ENCODE assay signal across 13 cellular contexts in genomic region chr7:143289888-143290287, GRCh38. TPM values are rescaled to one million over a fixed set of nuclear protein-coding genes. Genes with fewer than 3 reads are reported as not detected.
DNase-seq lines count a peak whose midpoint lies in the region; ATAC-seq and TF ChIP-seq lines count a peak whose summit lies in the region.
"Not testable (repeated sequence)": the region's sequence is repeated elsewhere in the genome, so short reads cannot be mapped to it uniquely, and the experiment has no call there.
"Had no signal": no experiment of that assay in that cellular context is flagged by ENCODE, and none has a peak within 500 bp of the region (broad histone marks: within the 10 kb centered on the region; RNA-seq: fewer than 3 reads in every experiment).

No MANE protein-coding gene starts in this region.

- H3K79me2 ChIP-seq in mammary epithelial cell (ENCODE audit: insufficient read depth, low read length) = peaks cover 74% of the 10 kb centered on the region

- H3K36me3 Mint-ChIP-seq in CD4-positive, CD25-positive, alpha-beta regulatory T cell = peaks cover 29% of the 10 kb centered on the region
- peaks cover 32% of the 10 kb centered on the region for H3K36me3 Mint-ChIP-seq in activated T-cell treated with anti-CD3 and anti-CD28 coated beads, Interleukin-2, amount 50 U/mL, for 4 hours (ENCODE audit: insufficient read depth)
- peaks cover 16 to 43% (median 27%) of the 10 kb centered on the region in 5 donors for H3K36me3 Mint-ChIP-seq in naive thymus-derived CD4-positive, alpha-beta T cell
- H3K36me3 Mint-ChIP-seq in stimulated activated memory B cell treated with anti-CD40 and anti-IgM and Interleukin-4, amounts not matched to agents 10 μg/mL and 1 μg/mL and 100 μg/mL, for 72 hours = peaks cover 30% of the 10 kb centered on the region

- H3K4me3 Mint-ChIP-seq in CD4-positive, CD25-positive, alpha-beta regulatory T cell = peak overlapping the region; percentile 95 to 99 (median 98)
- peak overlapping the region; percentile 89 for H3K4me3 Mint-ChIP-seq in activated T-cell treated with anti-CD3 and anti-CD28 coated beads, Interleukin-2, amount 50 U/mL, for 4 hours
- H3K4me3 Mint-ChIP-seq in naive thymus-derived CD4-positive, alpha-beta T cell = peak overlapping the region; percentile 88 to 99 (median 95)
- H3K4me3 Mint-ChIP-seq in stimulated activated memory B cell treated with anti-CD40 and anti-IgM and Interleukin-4, amounts not matched to agents 10 μg/mL and 1 μg/mL and 100 μg/mL, for 72 hours = peak overlapping the region; percentile 95

- WGBS in mammary epithelial cell (ENCODE audit: low coverage, missing lambda C conversion rate) = 75% methylated on average over 3 of the region's 4 CpGs

- H3K27me3 Mint-ChIP-seq in CD4-positive, CD25-positive, alpha-beta regulatory T cell; activated T-cell treated with anti-CD3 and anti-CD28 coated beads, Interleukin-2, amount 50 U/mL, for 4 hours (ENCODE audit: low read depth); naive thymus-derived CD4-positive, alpha-beta T cell; stimulated activated memory B cell treated with anti-CD40 and anti-IgM and Interleukin-4, amounts not matched to agents 10 μg/mL and 1 μg/mL and 100 μg/mL, for 72 hours: not testable (repeated sequence)

- peak overlapping the region; percentile 78 for H3K4me2 ChIP-seq in mammary epithelial cell (ENCODE audit: insufficient read depth, low read depth, low read length)

- peaks cover 34% of the 10 kb centered on the region for H3K4me1 ChIP-seq in CD4-positive, CD25-positive, alpha-beta regulatory T cell (ENCODE audit: control insufficient read depth, insufficient read depth, low read length, poor library complexity, severe bottlenecking)
- H3K4me1 ChIP-seq in mammary epithelial cell (ENCODE audit: insufficient read depth, low read length) = peaks cover 35% of the 10 kb centered on the region
- peaks cover 13 to 24% of the 10 kb centered on the region in 2 donors for H3K4me1 ChIP-seq in naive thymus-derived CD4-positive, alpha-beta T cell (ENCODE audit: control insufficient read depth in 2 of 2, insufficient read depth in 2 of 2, low read length in 2 of 2)

- H3K36me3 ChIP-seq in CD4-positive, CD25-positive, alpha-beta regulatory T cell (ENCODE audit: control insufficient read depth, insufficient read depth, low read length) = peaks cover 44% of the 10 kb centered on the region
- peaks cover 24% of the 10 kb centered on the region for H3K36me3 ChIP-seq in mammary epithelial cell (ENCODE audit: insufficient read depth, low read length)
- peaks cover 3 to 34% (median 17%) of the 10 kb centered on the region in 3 experiments for H3K36me3 ChIP-seq in naive thymus-derived CD4-positive, alpha-beta T cell (ENCODE audit: control insufficient read depth in 2 of 3, insufficient read depth in 3 of 3, low read length in 3 of 3)

- not testable (repeated sequence) for ATAC-seq in CD4-positive, CD25-positive, alpha-beta regulatory T cell (ENCODE audit: low read depth in 2 of 2); activated T-cell treated with anti-CD3 and anti-CD28 coated beads, Interleukin-2, amount 50 U/mL, for 4 hours; naive thymus-derived CD4-positive, alpha-beta T cell; stimulated activated memory B cell treated with anti-CD40 and anti-IgM and Interleukin-4, amounts not matched to agents 10 μg/mL and 1 μg/mL and 100 μg/mL, for 72 hours

- not testable (repeated sequence) for H3K9me3 Mint-ChIP-seq in CD4-positive, CD25-positive, alpha-beta regulatory T cell; activated T-cell treated with anti-CD3 and anti-CD28 coated beads, Interleukin-2, amount 50 U/mL, for 4 hours; naive thymus-derived CD4-positive, alpha-beta T cell; stimulated activated memory B cell treated with anti-CD40 and anti-IgM and Interleukin-4, amounts not matched to agents 10 μg/mL and 1 μg/mL and 100 μg/mL, for 72 hours

- H3K9me3 ChIP-seq in CD4-positive, CD25-positive, alpha-beta regulatory T cell (ENCODE audit: control insufficient read depth in 2 of 2, low read length in 2 of 2); mammary epithelial cell (replicated peaks; ENCODE audit: insufficient read depth, low read length); naive thymus-derived CD4-positive, alpha-beta T cell (ENCODE audit: control insufficient read depth in 2 of 3, low read length in 3 of 3): not testable (repeated sequence)

- H3K27ac Mint-ChIP-seq in CD4-positive, CD25-positive, alpha-beta regulatory T cell = peak overlapping the region in 2 of 3 donors; percentile 90 to 91
- H3K27ac Mint-ChIP-seq in naive thymus-derived CD4-positive, alpha-beta T cell = peak overlapping the region in 7 of 9 donors; percentile 45 to 95 (median 90)
- H3K27ac Mint-ChIP-seq in stimulated activated memory B cell treated with anti-CD40 and anti-IgM and Interleukin-4, amounts not matched to agents 10 μg/mL and 1 μg/mL and 100 μg/mL, for 72 hours = peak overlapping the region; percentile 82

- dilution Hi-C loops in mammary epithelial cell (cut with HindIII; ENCODE audit: low sequenced_read_pairs) = loop anchor here (5.0 kb wide), 1 partner anchor 43 kb away; no protein-coding TSS in a partner anchor

- not testable (repeated sequence) for H2AFZ ChIP-seq in mammary epithelial cell (ENCODE audit: low read depth, low read length)

- H3K4me3 ChIP-seq in CD4-positive, CD25-positive, alpha-beta regulatory T cell (ENCODE audit: low read depth, low read length) = peak overlapping the region; percentile 99
- H3K4me3 ChIP-seq in HFF-Myc (replicated peaks; ENCODE audit: low read depth, low read length) = peak overlapping the region; percentile 93
- H3K4me3 ChIP-seq in mammary epithelial cell (replicated peaks in 1 of 3; ENCODE audit: insufficient read depth in 1 of 3, low read depth in 2 of 3, low read length in 3 of 3) = peak overlapping the region in 2 of 3 experiments; percentile 64 to 78
- peak overlapping the region; percentile 89 for H3K4me3 ChIP-seq in fibroblast of villous mesenchyme (ENCODE audit: low read depth, low read length)
- H3K4me3 ChIP-seq in naive thymus-derived CD4-positive, alpha-beta T cell (ENCODE audit: low read length) = peak overlapping the region; percentile 92

- TF ChIP-seq CTCF in HFF-Myc (IDR thresholded peaks at IDR 0.05; ENCODE audit: low read depth, low read length, missing control alignments); mammary epithelial cell (conservative IDR thresholded peaks at IDR 0.05 in 1 of 2, IDR thresholded peaks at IDR 0.05 in 1 of 2; ENCODE audit: extremely low read depth in 1 of 2, insufficient read depth in 1 of 2, low read depth in 1 of 2, low read length in 2 of 2); fibroblast of villous mesenchyme (IDR thresholded peaks at IDR 0.05; ENCODE audit: insufficient read depth, low read depth, low read length): not testable (repeated sequence)

- POLR2A ChIA-PET in naive thymus-derived CD4-positive, alpha-beta T cell (lab: Charles Lee) = interaction anchor here (0.6 to 1.4 kb wide), 7 partner anchors 10 to 90 kb away, joined by 3 to 7 read pairs (median 3); no protein-coding TSS in a partner anchor

- intact Hi-C loops in mammary epithelial cell (cut with micrococcal nuclease) = loop anchor here (5.0 kb wide), 1 partner anchor 48 kb away; no protein-coding TSS in a partner anchor
- intact Hi-C loops in naive thymus-derived CD4-positive, alpha-beta T cell (cut with micrococcal nuclease) = loop anchor here (1.0 to 5.0 kb wide), 6 partner anchors 9 to 481 kb away; no protein-coding TSS in a partner anchor

- H3K4me1 Mint-ChIP-seq in CD4-positive, CD25-positive, alpha-beta regulatory T cell = peaks cover 29 to 71% (median 59%) of the 10 kb centered on the region in 4 donors
- peaks cover 52% of the 10 kb centered on the region for H3K4me1 Mint-ChIP-seq in activated T-cell treated with anti-CD3 and anti-CD28 coated beads, Interleukin-2, amount 50 U/mL, for 4 hours (ENCODE audit: low read depth)
- peaks cover 38 to 65% (median 62%) of the 10 kb centered on the region in 7 donors for H3K4me1 Mint-ChIP-seq in naive thymus-derived CD4-positive, alpha-beta T cell
- peaks cover 37% of the 10 kb centered on the region for H3K4me1 Mint-ChIP-seq in stimulated activated memory B cell treated with anti-CD40 and anti-IgM and Interleukin-4, amounts not matched to agents 10 μg/mL and 1 μg/mL and 100 μg/mL, for 72 hours

- H3K27ac ChIP-seq in CD4-positive, CD25-positive, alpha-beta regulatory T cell (ENCODE audit: insufficient read depth, low read length, poor library complexity, severe bottlenecking); naive thymus-derived CD4-positive, alpha-beta T cell (ENCODE audit: low read depth, low read length): not testable (repeated sequence)
- H3K27ac ChIP-seq in mammary epithelial cell (ENCODE audit: insufficient read depth, low read depth, low read length) = peak overlapping the region; percentile 86

- H3K9ac ChIP-seq in mammary epithelial cell (ENCODE audit: insufficient read depth, low read length) = peak overlapping the region; percentile 82

- not testable (repeated sequence) for DNase-seq in CD4-positive, CD25-positive, alpha-beta regulatory T cell; HFF-Myc (ENCODE audit: extremely low read depth, low read depth); activated T-cell treated with anti-CD3 and anti-CD28 coated beads, Interleukin-2, amount 50 U/mL, for 4 hours; mammary epithelial cell; fibroblast of villous mesenchyme (ENCODE audit: low read depth); naive thymus-derived CD4-positive, alpha-beta T cell
- peak; percentile 38 for DNase-seq in RKO (ENCODE audit: low spot score)

- in situ Hi-C loops in mammary epithelial cell (cut with MboI; ENCODE audit: low sequenced_read_pairs in 2 of 2) = not testable (repeated sequence)

- CTCF ChIA-PET in mammary epithelial cell (lab: Charles Lee; ENCODE audit: low non-redundant PET) = interaction anchor here (0.6 kb wide), 1 partner anchor 82 kb away, joined by 5 read pairs; no protein-coding TSS in a partner anchor
- CTCF ChIA-PET in naive thymus-derived CD4-positive, alpha-beta T cell (lab: Charles Lee) = interaction anchor here (0.6 to 4.8 kb wide), 3 partner anchors 10 to 50 kb away, joined by 3 to 31 read pairs (median 5); no protein-coding TSS in a partner anchor

- H4K20me1 ChIP-seq in mammary epithelial cell (ENCODE audit: insufficient read depth, low read length) = not testable (repeated sequence)

- not testable (repeated sequence) for BruUV-seq in mammary epithelial cell (replicated peaks; lab: Mats Ljungman, UMichigan)

- H3K27me3 ChIP-seq in CD4-positive, CD25-positive, alpha-beta regulatory T cell (ENCODE audit: control insufficient read depth, insufficient read depth, low read length); mammary epithelial cell (ENCODE audit: insufficient read depth, low read length); naive thymus-derived CD4-positive, alpha-beta T cell (ENCODE audit: control insufficient read depth in 2 of 2, insufficient read depth in 2 of 2, low read length in 2 of 2): not testable (repeated sequence)

RNA-seq across cellular contexts. Expression of gene CASP2, which starts 1.7 kb away (rescaled TPM):
- total RNA-seq in CD4-positive, CD25-positive, alpha-beta regulatory T cell = 61.4 TPM
- polyA plus RNA-seq in CD4-positive, CD25-positive, alpha-beta regulatory T cell = 10 to 100 TPM; 20.5 to 27.1 (median 24.1) TPM
- total RNA-seq in activated T-cell treated with anti-CD3 and anti-CD28 coated beads, Interleukin-2, amount 50 U/mL, for 4 hours = 10 to 100 TPM; 82.2 to 90.5 (median 88.6) TPM
- total RNA-seq in mammary epithelial cell (10 to 100 TPM; 18.3 to 43.5 TPM), fibroblast of villous mesenchyme (11.9 and 16.0 TPM in 2 replicates)
- polyA plus RNA-seq in mammary epithelial cell = 24.6 TPM
- polyA minus RNA-seq in mammary epithelial cell = 77.0 TPM
- 10 to 100 TPM; 29.6 to 97.7 (median 69.1) TPM for total RNA-seq in naive thymus-derived CD4-positive, alpha-beta T cell
- 10 to 100 TPM; 14.4 to 24.4 TPM for polyA plus RNA-seq in naive thymus-derived CD4-positive, alpha-beta T cell

RNA-seq across cellular contexts. Expression of gene TMEM139, which starts 5.1 kb away (rescaled TPM):
- total RNA-seq in CD4-positive, CD25-positive, alpha-beta regulatory T cell = 0.91 TPM
- polyA plus RNA-seq in CD4-positive, CD25-positive, alpha-beta regulatory T cell = 1 to 10 TPM in 2 of 4 donors, under 1 TPM in 2; 0.75 to 1.3 (median 1.0) TPM
- under 1 TPM in 2 of 3 donors, not detected in 1; 0.19 to 0.32 TPM for total RNA-seq in activated T-cell treated with anti-CD3 and anti-CD28 coated beads, Interleukin-2, amount 50 U/mL, for 4 hours
- total RNA-seq in mammary epithelial cell (10 to 100 TPM; 17.9 to 38.8 TPM), fibroblast of villous mesenchyme (not detected in 2 replicates)
- polyA plus RNA-seq in mammary epithelial cell = 24.8 TPM
- polyA minus RNA-seq in mammary epithelial cell = 9.4 TPM
- under 1 TPM in 4 of 5 experiments, not detected in 1; 0.32 to 0.62 (median 0.51) TPM for total RNA-seq in naive thymus-derived CD4-positive, alpha-beta T cell
- under 1 TPM; 0.46 TPM for polyA plus RNA-seq in naive thymus-derived CD4-positive, alpha-beta T cell
- total RNA-seq: RPMI7951 had no signal

RNA-seq across cellular contexts. Expression of gene CLCN1, which starts 26.0 kb away (rescaled TPM):
- total RNA-seq in CD4-positive, CD25-positive, alpha-beta regulatory T cell = not detected
- under 1 TPM in 1 of 4 donors, not detected in 3; 0.05 TPM for polyA plus RNA-seq in CD4-positive, CD25-positive, alpha-beta regulatory T cell
- not detected for total RNA-seq in activated T-cell treated with anti-CD3 and anti-CD28 coated beads, Interleukin-2, amount 50 U/mL, for 4 hours
- total RNA-seq in mammary epithelial cell (under 1 TPM in 1 of 2 donors, not detected in 1; under 0.01 TPM), fibroblast of villous mesenchyme (under 0.01 TPM in 2 replicates)
- 0.09 TPM for polyA plus RNA-seq in mammary epithelial cell
- not detected for polyA minus RNA-seq in mammary epithelial cell
- under 1 TPM in 2 of 5 experiments, not detected in 3; 0.07 to 0.51 TPM for total RNA-seq in naive thymus-derived CD4-positive, alpha-beta T cell
- polyA plus RNA-seq in naive thymus-derived CD4-positive, alpha-beta T cell = not detected
- total RNA-seq: cardiac septum; lower leg skin; RPMI7951; T-helper 2 cell treated with Interferon-gamma antibody and Interleukin-4, amounts not matched to agents 100 ng/mL and 5 ng/mL, for 36 hours; transverse colon had no signal

RNA-seq across cellular contexts. Expression of gene GSTK1, which starts 26.6 kb away (rescaled TPM):
- total RNA-seq in CD4-positive, CD25-positive, alpha-beta regulatory T cell = 475 TPM
- 100 to 1,000 TPM; 589 to 845 (median 707) TPM for polyA plus RNA-seq in CD4-positive, CD25-positive, alpha-beta regulatory T cell
- total RNA-seq in activated T-cell treated with anti-CD3 and anti-CD28 coated beads, Interleukin-2, amount 50 U/mL, for 4 hours = 10 to 100 TPM; 90.4 to 97.2 (median 96.5) TPM
- total RNA-seq in mammary epithelial cell (100 to 1,000 TPM; 111 to 118 TPM), fibroblast of villous mesenchyme (63.1 and 69.1 TPM in 2 replicates)
- 155 TPM for polyA plus RNA-seq in mammary epithelial cell
- polyA minus RNA-seq in mammary epithelial cell = 123 TPM
- total RNA-seq in naive thymus-derived CD4-positive, alpha-beta T cell = 100 to 1,000 TPM; 253 to 385 (median 311) TPM
- 100 to 1,000 TPM; 398 to 470 TPM for polyA plus RNA-seq in naive thymus-derived CD4-positive, alpha-beta T cell
